ENCODE assay signal across 8 cellular contexts in the genomic region with DNA sequence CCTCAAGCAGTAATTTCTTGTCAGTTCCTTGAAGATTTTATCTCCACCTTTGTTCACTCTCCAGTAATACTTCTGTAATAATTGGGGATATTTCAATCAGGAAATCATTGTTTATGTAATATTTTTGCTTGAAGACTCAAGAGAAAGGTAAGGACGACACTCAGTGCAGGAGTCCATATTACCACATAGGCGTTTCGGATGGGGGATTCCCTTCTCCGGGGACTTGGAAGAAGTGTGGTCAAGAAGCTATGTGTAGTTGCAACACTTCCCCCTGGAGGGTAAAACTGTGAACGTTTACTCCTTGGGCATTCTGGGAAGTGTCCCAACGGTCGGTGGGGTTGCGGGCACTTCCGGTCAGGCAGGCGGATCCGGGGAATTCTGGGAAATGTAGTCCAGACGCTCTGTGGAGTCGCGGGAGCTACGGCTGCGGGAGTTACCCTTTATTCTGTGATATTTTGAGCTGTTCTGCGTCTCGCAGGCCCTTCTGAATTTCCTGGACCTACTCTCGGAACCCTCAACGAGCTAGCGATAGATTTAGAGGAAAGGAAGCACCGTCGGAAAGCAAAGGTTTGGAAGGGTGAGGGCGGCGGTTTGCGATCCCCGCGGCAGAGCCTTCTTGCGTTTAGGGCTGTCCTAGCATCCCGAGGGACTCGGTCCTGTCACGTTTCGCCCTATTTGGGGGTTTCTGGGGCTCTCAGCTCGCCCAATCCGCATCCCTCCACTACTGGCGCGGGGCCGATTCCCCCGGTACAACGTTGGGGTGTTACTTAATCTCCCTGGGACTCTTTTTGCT. TPM values are rescaled to one million over a fixed set of nuclear protein-coding genes. Genes with fewer than 3 reads are reported as not detected.
DNase-seq lines count a peak whose midpoint lies in the region; ATAC-seq and TF ChIP-seq lines count a peak whose summit lies in the region.

Gene ZNF221, plus strand, starts transcription at position 395 of the 793 bp plus-strand sequence. CDS start 11,499 bp downstream, outside the sequence.

- H3K4me3 Mint-ChIP-seq in T-cell, result peak within 1 kb of the TSS; percentile 95 to 97 (median 96)

- DNase-seq in GM12865 (ENCODE audit: low read depth) (peak; percentile 94), NCI-H1436 (lab: John Stamatoyannopoulos, UW) (peak; percentile 84), T-cell (peak in 31 of 34 experiments; percentile 1 to 55 (median 20)), astrocyte of the hippocampus (ENCODE audit: low read depth, low spot score) (peak; percentile 99), hepatic stellate cell (ENCODE audit: low spot score) (peak; percentile 91), pulmonary artery endothelial cell (ENCODE audit: low read depth, low spot score) (peak; percentile 88), aorta (peak; percentile 94 to 95)

- CTCF ChIA-PET in T-cell (lab: Charles Lee), result interaction anchor here in 1 of 2 donors (1.3 kb wide), 1 partner anchor 16 kb away, joined by 5 read pairs; the partner anchor contains the start of gene ZNF45

- no peaks in the 10 kb centered on the region for H3K4me1 ChIP-seq in aorta (ENCODE audit: control insufficient read depth in 1 of 2, insufficient read depth in 2 of 2, low read length in 2 of 2)

- H3K36me3 Mint-ChIP-seq in T-cell, result peaks cover 26% of the 10 kb centered on the region

- H3K4me3 ChIP-seq in GM12865 (ENCODE audit: low read depth, low read length), result peak within 1 kb of the TSS; percentile 95
- peak within 1 kb of the TSS; percentile 42 to 86 for H3K4me3 ChIP-seq in aorta (ENCODE audit: low read length in 2 of 2)

- peaks cover 10% of the 10 kb centered on the region for H3K9me3 ChIP-seq in aorta (ENCODE audit: control insufficient read depth, low read length)

- no peaks in the 10 kb centered on the region for H3K27me3 ChIP-seq in aorta (ENCODE audit: control insufficient read depth in 1 of 2, insufficient read depth in 2 of 2, low read length in 1 of 2)

- H3K36me3 ChIP-seq in aorta (ENCODE audit: control insufficient read depth in 1 of 2, insufficient read depth in 2 of 2, low read length in 1 of 2), result peaks cover 0 to 4% of the 10 kb centered on the region in 2 donors

- peak within 1 kb of the TSS in 1 of 2 donors; percentile 9 for H3K27ac ChIP-seq in aorta (ENCODE audit: low read depth in 1 of 2, low read length in 2 of 2)

- intact Hi-C loops in aorta (cut with DNase I), result loop anchor here in 1 of 2 donors (1.0 to 10.0 kb wide), 2 partner anchors 16 to 126 kb away; partner anchors contain the start of genes ZNF283 and ZNF45

- peak; percentile 36 for TF ChIP-seq CTCF in GM12865 (IDR thresholded peaks at IDR 0.05; ENCODE audit: insufficient read depth, low read depth, low read length, missing control alignments)

- peaks cover 10 to 14% (median 12%) of the 10 kb centered on the region in 3 donors for H3K4me1 Mint-ChIP-seq in T-cell

- peaks cover 24 to 50% (median 31%) of the 10 kb centered on the region in 3 donors for H3K9me3 Mint-ChIP-seq in T-cell

- 1% methylated on average over 40 of the region's 40 CpGs for WGBS in aorta, 2 donors

- peak within 1 kb of the TSS; percentile 84 to 89 for H3K27ac Mint-ChIP-seq in T-cell

- POLR2A ChIA-PET in T-cell (lab: Charles Lee), result interaction anchor here in 1 of 2 donors (0.6 kb wide), 1 partner anchor 98 kb away, joined by 3 read pairs; no protein-coding TSS in a partner anchor

- H3K27me3 Mint-ChIP-seq in T-cell, result peaks cover 22 to 30% of the 10 kb centered on the region in 2 donors

- peak; percentile 66 for ATAC-seq in HG02623 (IDR thresholded peaks at IDR 0.05; ENCODE audit: unreplicated experiment)
- ATAC-seq in T-cell (replicated peaks in 1 of 4), result peak; percentile 55 to 87 (median 79)
- ATAC-seq in aorta (ENCODE audit: low FRiP score), result peak; percentile 98

RNA-seq across cellular contexts. Expression of gene ZNF221, which starts in this region (rescaled TPM):
- 1 to 10 TPM in 4 of 5 donors, under 1 TPM in 1; 0.77 to 3.0 (median 1.6) TPM for total RNA-seq in T-cell
- total RNA-seq in pulmonary artery endothelial cell, result 3.6 and 7.7 TPM in 2 replicates
- total RNA-seq in aorta, result 1 to 10 TPM; 5.9 to 8.8 TPM
- 1 to 10 TPM; 1.2 to 3.8 TPM for polyA plus RNA-seq in aorta

Comparison
In these comparisons a context has a peak if more than half of its experiments do, and no peak if none do; other contexts are left out.
1. DNase-seq: peak in every context shown above with its lines; median percentile 99 in astrocyte of the hippocampus; 94 in aorta; 94 in GM12865; 91 in hepatic stellate cell; 88 in pulmonary artery endothelial cell; 84 in NCI-H1436; 20 in T-cell.